In genomic region chr2:46372475-46372874, GRCh38 we compare ENCODE assay signal across 7 cellular contexts.
"Had no signal": no experiment of that assay in that cellular context is flagged by ENCODE, and none has a peak within 500 bp of the region (broad histone marks: within the 10 kb centered on the region; RNA-seq: fewer than 3 reads in every experiment).

No MANE protein-coding gene starts in this region.

- H3K27ac ChIP-seq: GM23248 had no signal

- H2AFZ ChIP-seq: GM23248 had no signal

- H3K36me3 ChIP-seq: HAP-1 had no signal

- ATAC-seq: HCT116 had no signal

- DNase-seq: GM23248, GOT3, H7, HFFc6 had no signal

- FAIRE-seq: HTR-8/SVneo had no signal

- H3K4me3 ChIP-seq: GM23248, HAP-1 had no signal

- H3K9ac ChIP-seq: GM23248 had no signal

- H3K4me1 ChIP-seq: HAP-1 had no signal

- H3K9me3 ChIP-seq: HAP-1 had no signal
